In the genomic region with DNA sequence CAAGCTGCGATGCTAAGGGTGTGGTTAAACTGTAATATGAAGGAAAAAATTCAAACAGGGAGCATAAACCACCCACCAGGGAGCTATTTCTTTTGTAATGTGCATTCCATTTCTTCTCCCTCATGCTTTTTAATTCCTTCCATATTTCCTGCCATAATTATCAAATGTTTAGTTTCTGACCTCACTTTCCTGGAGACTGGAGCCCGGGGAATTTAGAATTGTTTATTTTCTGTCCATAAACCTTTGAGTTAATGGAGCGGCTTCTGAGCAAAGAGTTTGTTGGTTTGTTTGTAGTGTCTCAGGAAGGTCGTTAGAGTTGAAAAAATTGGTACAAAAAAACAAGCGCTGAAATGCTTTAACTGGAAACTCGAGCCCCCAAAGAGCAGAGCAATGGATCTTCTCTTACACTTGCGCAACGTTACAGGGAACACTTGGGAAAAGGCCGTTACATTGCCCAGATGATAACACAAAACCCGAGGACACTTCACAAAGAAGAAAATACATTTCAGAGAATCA, we compare ENCODE assay signal across 8 cellular contexts. TPM values are rescaled to one million over a fixed set of nuclear protein-coding genes. Genes with fewer than 3 reads are reported as not detected.
DNase-seq lines count a peak whose midpoint lies in the region; ATAC-seq lines count a peak whose summit lies in the region.

No MANE protein-coding gene starts in this region.

- H3K27ac ChIP-seq in mesenchymal stem cell (ENCODE audit: low read length, poor library complexity, severe bottlenecking): peak overlapping the region; percentile 76

- H3K4me2 ChIP-seq in mesenchymal stem cell (ENCODE audit: low read length, poor library complexity, severe bottlenecking): peak overlapping the region; percentile 57

- no peak overlapping the region for H3K18ac ChIP-seq in mesenchymal stem cell (ENCODE audit: low read depth in 1 of 2, low read length in 2 of 2)

- H3K4me1 Mint-ChIP-seq in stimulated activated naive CD8-positive, alpha-beta T cell treated with anti-CD3 and anti-CD28 coated beads, Interleukin-15, Interleukin-2, amounts not matched to agents 100 ng/mL and 50 ng/mL, for 24 hours (ENCODE audit: low read depth): peaks cover 6% of the 10 kb centered on the region

- H2AFZ ChIP-seq in mesenchymal stem cell (ENCODE audit: low read depth, low read length): no peak overlapping the region

- no peak overlapping the region for H3K14ac ChIP-seq in mesenchymal stem cell (ENCODE audit: low read length in 2 of 2)

- H3K4ac ChIP-seq in mesenchymal stem cell (ENCODE audit: low read depth in 1 of 2, low read length in 2 of 2): no peak overlapping the region

- H3K27ac Mint-ChIP-seq in stimulated activated naive CD8-positive, alpha-beta T cell treated with anti-CD3 and anti-CD28 coated beads, Interleukin-15, Interleukin-2, amounts not matched to agents 100 ng/mL and 50 ng/mL, for 24 hours: no peak overlapping the region

- no peaks in the 10 kb centered on the region for H3K27me3 ChIP-seq in mesenchymal stem cell (ENCODE audit: control insufficient read depth in 1 of 2, insufficient read depth in 1 of 2, low read length in 2 of 2)

- no peak overlapping the region for H4K8ac ChIP-seq in mesenchymal stem cell (ENCODE audit: low read length)

- in situ Hi-C loops in G401 (cut with HindIII; ENCODE audit: low sequenced_read_pairs): no loop called here

- ATAC-seq in stimulated activated naive CD8-positive, alpha-beta T cell treated with anti-CD3 and anti-CD28 coated beads, Interleukin-15, Interleukin-2, amounts not matched to agents 100 U/mL and 50 U/mL, for 24 hours: no peak
- no peak for ATAC-seq in HG02852 (IDR thresholded peaks at IDR 0.05; ENCODE audit: unreplicated experiment)

- H2BK15ac ChIP-seq in mesenchymal stem cell (ENCODE audit: low read depth, poor library complexity, severe bottlenecking): no peak overlapping the region

- H3K9me3 Mint-ChIP-seq in stimulated activated naive CD8-positive, alpha-beta T cell treated with anti-CD3 and anti-CD28 coated beads, Interleukin-15, Interleukin-2, amounts not matched to agents 100 ng/mL and 50 ng/mL, for 24 hours: peaks cover 4% of the 10 kb centered on the region

- DNase-seq in stimulated activated naive CD8-positive, alpha-beta T cell treated with anti-CD3 and anti-CD28 coated beads, Interleukin-15, Interleukin-2, amounts not matched to agents 100 U/mL and 50 U/mL, for 24 hours: no peak
- peak; percentile 82 for DNase-seq in dedifferentiated amniotic fluid mesenchymal stem cell (ENCODE audit: extremely low spot score)
- peak; percentile 80 for DNase-seq in mesenchymal stem cell
- DNase-seq in G401 (ENCODE audit: low spot score): no peak
- DNase-seq in HT-29 (ENCODE audit: low spot score): no peak
- DNase-seq in activated CD4-positive, CD25-positive, alpha-beta regulatory T cell (lab: John Stamatoyannopoulos, UW): no peak

- peaks cover 6 to 33% of the 10 kb centered on the region in 2 experiments for H3K36me3 ChIP-seq in mesenchymal stem cell (ENCODE audit: control insufficient read depth in 1 of 2, insufficient read depth in 2 of 2, low read depth in 1 of 2, low read length in 2 of 2)

- H4K91ac ChIP-seq in mesenchymal stem cell (ENCODE audit: low read length): no peak overlapping the region

- peak overlapping the region in 1 of 2 experiments; percentile 83 for H3K4me3 ChIP-seq in mesenchymal stem cell (ENCODE audit: insufficient read depth in 1 of 2, low read depth in 1 of 2, low read length in 2 of 2)

- no peaks in the 10 kb centered on the region for H3K36me3 Mint-ChIP-seq in stimulated activated naive CD8-positive, alpha-beta T cell treated with anti-CD3 and anti-CD28 coated beads, Interleukin-15, Interleukin-2, amounts not matched to agents 100 ng/mL and 50 ng/mL, for 24 hours (ENCODE audit: low read depth)

- no peak overlapping the region for H2BK5ac ChIP-seq in mesenchymal stem cell (ENCODE audit: low read depth, low read length, poor library complexity, severe bottlenecking)

- H3K9ac ChIP-seq in mesenchymal stem cell (ENCODE audit: low read length): peak overlapping the region; percentile 99

- no peak overlapping the region for H3K23ac ChIP-seq in mesenchymal stem cell (ENCODE audit: low read length in 2 of 2)

- H3K79me1 ChIP-seq in mesenchymal stem cell (replicated peaks; ENCODE audit: low read length, poor library complexity, severe bottlenecking): no peaks in the 10 kb centered on the region

- H3K9me3 ChIP-seq in mesenchymal stem cell (ENCODE audit: control insufficient read depth, low read length): no peaks in the 10 kb centered on the region

- no peak overlapping the region for H2AK5ac ChIP-seq in mesenchymal stem cell (ENCODE audit: low read length, severe bottlenecking)

- peaks cover 11% of the 10 kb centered on the region for H3K4me1 ChIP-seq in mesenchymal stem cell (ENCODE audit: control insufficient read depth, insufficient read depth, low read depth, low read length)

- WGBS in mesenchymal stem cell: 0% methylated on average over 10 of the region's 10 CpGs

- peak overlapping the region; percentile 77 for H3K4me3 Mint-ChIP-seq in stimulated activated naive CD8-positive, alpha-beta T cell treated with anti-CD3 and anti-CD28 coated beads, Interleukin-15, Interleukin-2, amounts not matched to agents 100 ng/mL and 50 ng/mL, for 24 hours

- H3K27me3 Mint-ChIP-seq in stimulated activated naive CD8-positive, alpha-beta T cell treated with anti-CD3 and anti-CD28 coated beads, Interleukin-15, Interleukin-2, amounts not matched to agents 100 ng/mL and 50 ng/mL, for 24 hours: peaks cover 51% of the 10 kb centered on the region

- no peak overlapping the region for H2BK12ac ChIP-seq in mesenchymal stem cell (ENCODE audit: low read length in 2 of 2)

- no peak overlapping the region for H2BK120ac ChIP-seq in mesenchymal stem cell (ENCODE audit: low read depth, low read length)

RNA-seq across cellular contexts. Expression of gene FSTL1, which starts 1.0 kb away (rescaled TPM):
- 544 TPM for polyA plus RNA-seq in mesenchymal stem cell (2013, experiment 1 of 2)
- 562 TPM for polyA plus RNA-seq in mesenchymal stem cell (2013, experiment 2 of 2)
- total RNA-seq in G401 (2014; rRNA removed; shearing (Covaris generic)): 117 and 179 TPM in 2 replicates
- total RNA-seq in HT-29 (2014; rRNA removed; shearing (Covaris generic)): 0.08 TPM in 1 of 2 replicates, not detected in the other

Comparison
In these comparisons a context has a peak if more than half of its experiments do, and no peak if none do; other contexts are left out.
1. DNase-seq: peak in dedifferentiated amniotic fluid mesenchymal stem cell (single experiment) and mesenchymal stem cell (single experiment); none in stimulated activated naive CD8-positive, alpha-beta T cell treated with anti-CD3 and anti-CD28 coated beads, Interleukin-15, Interleukin-2, amounts not matched to agents 100 U/mL and 50 U/mL, for 24 hours (single experiment), G401 (single experiment), HT-29 (single experiment) and activated CD4-positive, CD25-positive, alpha-beta regulatory T cell (0 of 4).
2. RNA of gene FSTL1, which starts 1.0 kb away (total RNA-seq): 117 to 179 TPM in G401; 0.08 TPM in HT-29; every median in the first group is over 100 times any median in the second.